In genomic region chr10:72248477-72249151, GRCh38 we compare ENCODE assay signal across 1 cellular context.
TF ChIP-seq lines count a peak whose summit lies in the region.

No MANE protein-coding gene starts in this region.

TF ChIP-seq in HepG2, 621 proteins besides CTCF, POLR2A, EP300 and RAD21 (continued from another document and continues in another):
- TF ChIP-seq, protein P1, sequence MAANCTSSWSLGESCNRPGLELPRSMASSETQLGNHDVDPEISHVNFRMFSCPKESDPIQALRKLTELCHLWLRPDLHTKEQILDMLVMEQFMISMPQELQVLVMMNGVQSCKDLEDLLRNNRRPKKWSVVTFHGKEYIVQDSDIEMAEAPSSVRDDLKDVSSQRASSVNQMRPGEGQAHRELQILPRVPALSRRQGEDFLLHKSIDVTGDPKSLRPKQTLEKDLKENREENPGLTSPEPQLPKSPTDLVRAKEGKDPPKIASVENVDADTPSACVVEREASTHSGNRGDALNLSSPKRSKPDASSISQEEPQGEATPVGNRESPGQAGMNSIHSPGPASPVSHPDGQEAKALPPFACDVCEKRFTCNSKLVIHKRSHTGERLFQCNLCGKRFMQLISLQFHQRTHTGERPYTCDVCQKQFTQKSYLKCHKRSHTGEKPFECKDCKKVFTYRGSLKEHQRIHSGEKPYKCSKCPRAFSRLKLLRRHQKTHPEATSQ (CRISPR knock-in tag; IDR thresholded peaks at IDR 0.05; ENCODE audit: borderline replicate concordance), result no peak
- TF ChIP-seq MXD4 (CRISPR knock-in tag; IDR thresholded peaks at IDR 0.05), result peak; percentile 40; the same call in 1 of the 2 replicates
- no peak for TF ChIP-seq LCORL (IDR thresholded peaks at IDR 0.05)
- no peak; the same call in 1 of the 2 replicates for TF ChIP-seq LCORL (CRISPR knock-in tag; IDR thresholded peaks at IDR 0.05)
- TF ChIP-seq NBN (conservative IDR thresholded peaks at IDR 0.05), result no peak
- TF ChIP-seq, protein P2, sequence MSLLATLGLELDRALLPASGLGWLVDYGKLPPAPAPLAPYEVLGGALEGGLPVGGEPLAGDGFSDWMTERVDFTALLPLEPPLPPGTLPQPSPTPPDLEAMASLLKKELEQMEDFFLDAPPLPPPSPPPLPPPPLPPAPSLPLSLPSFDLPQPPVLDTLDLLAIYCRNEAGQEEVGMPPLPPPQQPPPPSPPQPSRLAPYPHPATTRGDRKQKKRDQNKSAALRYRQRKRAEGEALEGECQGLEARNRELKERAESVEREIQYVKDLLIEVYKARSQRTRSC (CRISPR knock-in tag; IDR thresholded peaks at IDR 0.05; ENCODE audit: low read depth), result no peak
- no peak for TF ChIP-seq ZNF530 (CRISPR knock-in tag; IDR thresholded peaks at IDR 0.05; ENCODE audit: low read depth)
- 0 out of 2 replicates have a peak, but pooled peaks have one; percentile 33 for TF ChIP-seq NKX3-1 (CRISPR knock-in tag; IDR thresholded peaks at IDR 0.05)
- no peak for TF ChIP-seq EEA1 (CRISPR knock-in tag; IDR thresholded peaks at IDR 0.05; ENCODE audit: borderline replicate concordance)
- no peak for TF ChIP-seq SP5 (CRISPR knock-in tag; IDR thresholded peaks at IDR 0.05; ENCODE audit: borderline replicate concordance, low read depth)
- TF ChIP-seq HNF1B (CRISPR knock-in tag; IDR thresholded peaks at IDR 0.05), result peak; percentile 69
- TF ChIP-seq ZNF431 (CRISPR knock-in tag; IDR thresholded peaks at IDR 0.05; ENCODE audit: borderline replicate concordance, low read depth), result no peak
- no peak for TF ChIP-seq HHEX (CRISPR knock-in tag; IDR thresholded peaks at IDR 0.05)
- TF ChIP-seq ZNF414 (CRISPR knock-in tag; IDR thresholded peaks at IDR 0.05), result no peak
- TF ChIP-seq MTF1 (CRISPR knock-in tag; IDR thresholded peaks at IDR 0.05), result no peak
- 0 out of 4 replicates have a peak, but pooled peaks of 1 of the 2 experiments have one; percentile 23 for TF ChIP-seq REST (IDR thresholded peaks at IDR 0.05; ENCODE audit: borderline replicate concordance in 1 of 2, low read depth in 1 of 2, low read length in 2 of 2)
- no peak for TF ChIP-seq ZNF234 (CRISPR knock-in tag; conservative IDR thresholded peaks at IDR 0.05)
- TF ChIP-seq ZNF749 (CRISPR knock-in tag; IDR thresholded peaks at IDR 0.05; ENCODE audit: borderline replicate concordance), result no peak
- TF ChIP-seq MXD1 (CRISPR knock-in tag; IDR thresholded peaks at IDR 0.05), result peak; percentile 37; the same call in 1 of the 2 replicates
- no peak for TF ChIP-seq ARID3A (IDR thresholded peaks at IDR 0.05; ENCODE audit: low read depth, low read length)
- TF ChIP-seq KMT2B (CRISPR knock-in tag; IDR thresholded peaks at IDR 0.05), result peak; percentile 52; the same call in 1 of the 2 replicates
- peak; percentile 35; the same call in 1 of the 2 replicates for TF ChIP-seq RCOR2 (CRISPR knock-in tag; IDR thresholded peaks at IDR 0.05)
- 0 out of 2 replicates have a peak, but pooled peaks have one; percentile 57 for TF ChIP-seq MAF1 (CRISPR knock-in tag; IDR thresholded peaks at IDR 0.05; ENCODE audit: borderline replicate concordance)
- TF ChIP-seq, protein P3, sequence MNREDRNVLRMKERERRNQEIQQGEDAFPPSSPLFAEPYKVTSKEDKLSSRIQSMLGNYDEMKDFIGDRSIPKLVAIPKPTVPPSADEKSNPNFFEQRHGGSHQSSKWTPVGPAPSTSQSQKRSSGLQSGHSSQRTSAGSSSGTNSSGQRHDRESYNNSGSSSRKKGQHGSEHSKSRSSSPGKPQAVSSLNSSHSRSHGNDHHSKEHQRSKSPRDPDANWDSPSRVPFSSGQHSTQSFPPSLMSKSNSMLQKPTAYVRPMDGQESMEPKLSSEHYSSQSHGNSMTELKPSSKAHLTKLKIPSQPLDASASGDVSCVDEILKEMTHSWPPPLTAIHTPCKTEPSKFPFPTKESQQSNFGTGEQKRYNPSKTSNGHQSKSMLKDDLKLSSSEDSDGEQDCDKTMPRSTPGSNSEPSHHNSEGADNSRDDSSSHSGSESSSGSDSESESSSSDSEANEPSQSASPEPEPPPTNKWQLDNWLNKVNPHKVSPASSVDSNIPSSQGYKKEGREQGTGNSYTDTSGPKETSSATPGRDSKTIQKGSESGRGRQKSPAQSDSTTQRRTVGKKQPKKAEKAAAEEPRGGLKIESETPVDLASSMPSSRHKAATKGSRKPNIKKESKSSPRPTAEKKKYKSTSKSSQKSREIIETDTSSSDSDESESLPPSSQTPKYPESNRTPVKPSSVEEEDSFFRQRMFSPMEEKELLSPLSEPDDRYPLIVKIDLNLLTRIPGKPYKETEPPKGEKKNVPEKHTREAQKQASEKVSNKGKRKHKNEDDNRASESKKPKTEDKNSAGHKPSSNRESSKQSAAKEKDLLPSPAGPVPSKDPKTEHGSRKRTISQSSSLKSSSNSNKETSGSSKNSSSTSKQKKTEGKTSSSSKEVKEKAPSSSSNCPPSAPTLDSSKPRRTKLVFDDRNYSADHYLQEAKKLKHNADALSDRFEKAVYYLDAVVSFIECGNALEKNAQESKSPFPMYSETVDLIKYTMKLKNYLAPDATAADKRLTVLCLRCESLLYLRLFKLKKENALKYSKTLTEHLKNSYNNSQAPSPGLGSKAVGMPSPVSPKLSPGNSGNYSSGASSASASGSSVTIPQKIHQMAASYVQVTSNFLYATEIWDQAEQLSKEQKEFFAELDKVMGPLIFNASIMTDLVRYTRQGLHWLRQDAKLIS (CRISPR knock-in tag; IDR thresholded peaks at IDR 0.05), result 0 out of 2 replicates have a peak, but pooled peaks have one; percentile 60
- TF ChIP-seq KIAA2018 (CRISPR knock-in tag; IDR thresholded peaks at IDR 0.05; ENCODE audit: borderline replicate concordance), result no peak
- TF ChIP-seq ZBTB39 (CRISPR knock-in tag; IDR thresholded peaks at IDR 0.05), result no peak
- no peak for TF ChIP-seq SOX6 (IDR thresholded peaks at IDR 0.05)
- TF ChIP-seq SOX6 (CRISPR knock-in tag; IDR thresholded peaks at IDR 0.05), result peak; percentile 63
